21 cellular contexts compared by ENCODE assay signal in genomic region chr2:236882931-236883330, GRCh38.
"Had no signal": no experiment of that assay in that cellular context is flagged by ENCODE, and none has a peak within 500 bp of the region (broad histone marks: within the 10 kb centered on the region; RNA-seq: fewer than 3 reads in every experiment).

No MANE protein-coding gene starts in this region.

- H3K9me3 ChIP-seq: ascending aorta, neutrophil, pancreas, sigmoid colon, thyroid gland had no signal

- ATAC-seq: activated T-cell treated with anti-CD3 and anti-CD28 coated beads, Interleukin-2, amount 50 U/mL, for 4 hours; natural killer cell treated with Interleukin-12 subunit alpha and Interleukin-12 subunit beta and Interleukin-15 and Interleukin-18, amount 100 ng/mL, for 72 hours; pancreas; stimulated activated naive B cell treated with anti-CD40 and anti-IgM and Interleukin-4, amounts not matched to agents 10 μg/mL and 1 μg/mL and 100 μg/mL, for 72 hours; T-cell had no signal

- H3K4me1 Mint-ChIP-seq: activated CD4-positive, alpha-beta T cell treated with anti-CD3 and anti-CD28 coated beads, Interleukin-2, amount 10 ng/mL, durations not matched to agents 24 days and 14 days; activated naive CD4-positive, alpha-beta T cell treated with anti-CD3 and anti-CD28 coated beads, Interleukin-2, amount 10 ng/mL, durations not matched to agents 7 days and 5 days; stimulated activated naive B cell treated with anti-CD40 and anti-IgM and Interleukin-4, amounts not matched to agents 10 μg/mL and 1 μg/mL and 100 μg/mL, for 72 hours; T-cell had no signal

- H3K27me3 ChIP-seq: ascending aorta, pancreas, sigmoid colon, thyroid gland had no signal

- H3K36me3 ChIP-seq: ascending aorta, neutrophil, pancreas, sigmoid colon, thyroid gland had no signal

- H3K9me3 Mint-ChIP-seq: activated CD4-positive, alpha-beta T cell treated with anti-CD3 and anti-CD28 coated beads, Interleukin-2, amount 10 ng/mL, durations not matched to agents 24 days and 14 days; activated naive CD4-positive, alpha-beta T cell treated with anti-CD3 and anti-CD28 coated beads, Interleukin-2, amount 10 ng/mL, durations not matched to agents 7 days and 5 days; activated T-cell treated with anti-CD3 and anti-CD28 coated beads, Interleukin-2, amount 50 U/mL, for 4 hours; natural killer cell treated with Interleukin-12 subunit alpha and Interleukin-12 subunit beta and Interleukin-15 and Interleukin-18, amount 100 ng/mL, for 72 hours; stimulated activated naive B cell treated with anti-CD40 and anti-IgM and Interleukin-4, amounts not matched to agents 10 μg/mL and 1 μg/mL and 100 μg/mL, for 72 hours; T-cell had no signal

- DNase-seq: activated CD4-positive, alpha-beta T cell treated with anti-CD3 and anti-CD28 coated beads, Interleukin-2, amount 10 ng/mL, durations not matched to agents 24 days and 14 days; activated CD4-positive, CD25-positive, alpha-beta regulatory T cell; activated CD8-positive, alpha-beta memory T cell treated with anti-CD3 and anti-CD28 coated beads, Interleukin-2, amount 50 U/mL, for 4 hours; activated naive CD4-positive, alpha-beta T cell treated with anti-CD3 and anti-CD28 coated beads, Interleukin-2, amount 10 ng/mL, durations not matched to agents 7 days and 5 days; activated T-cell treated with anti-CD3 and anti-CD28 coated beads, Interleukin-2, amount 50 U/mL, for 4 hours; cerebellar nuclear complex; cortex of kidney; foreskin melanocyte; glutamatergic neuron; hippocampal formation; islet precursor cell; pancreas; sigmoid colon; stimulated activated naive B cell treated with anti-CD40 and anti-IgM and Interleukin-4, amounts not matched to agents 10 μg/mL and 1 μg/mL and 100 μg/mL, for 72 hours; T-cell; thyroid gland had no signal

- H3K4me1 ChIP-seq: pancreas had no signal

- H3K4me3 ChIP-seq: ascending aorta, lung, pancreas, sigmoid colon, thyroid gland had no signal

- H3K4me3 Mint-ChIP-seq: activated CD4-positive, alpha-beta T cell treated with anti-CD3 and anti-CD28 coated beads, Interleukin-2, amount 10 ng/mL, durations not matched to agents 24 days and 14 days; activated naive CD4-positive, alpha-beta T cell treated with anti-CD3 and anti-CD28 coated beads, Interleukin-2, amount 10 ng/mL, durations not matched to agents 7 days and 5 days; activated T-cell treated with anti-CD3 and anti-CD28 coated beads, Interleukin-2, amount 50 U/mL, for 4 hours; mesothelial cell of epicardium; natural killer cell treated with Interleukin-12 subunit alpha and Interleukin-12 subunit beta and Interleukin-15 and Interleukin-18, amount 100 ng/mL, for 72 hours; stimulated activated naive B cell treated with anti-CD40 and anti-IgM and Interleukin-4, amounts not matched to agents 10 μg/mL and 1 μg/mL and 100 μg/mL, for 72 hours; T-cell had no signal

- H3K27ac ChIP-seq: ascending aorta, pancreas, sigmoid colon, thyroid gland had no signal

- H3K27ac Mint-ChIP-seq: activated CD4-positive, alpha-beta T cell treated with anti-CD3 and anti-CD28 coated beads, Interleukin-2, amount 10 ng/mL, durations not matched to agents 24 days and 14 days; activated naive CD4-positive, alpha-beta T cell treated with anti-CD3 and anti-CD28 coated beads, Interleukin-2, amount 10 ng/mL, durations not matched to agents 7 days and 5 days; mesothelial cell of epicardium; natural killer cell treated with Interleukin-12 subunit alpha and Interleukin-12 subunit beta and Interleukin-15 and Interleukin-18, amount 100 ng/mL, for 72 hours; stimulated activated naive B cell treated with anti-CD40 and anti-IgM and Interleukin-4, amounts not matched to agents 10 μg/mL and 1 μg/mL and 100 μg/mL, for 72 hours; T-cell had no signal

- H3K36me3 Mint-ChIP-seq: activated naive CD4-positive, alpha-beta T cell treated with anti-CD3 and anti-CD28 coated beads, Interleukin-2, amount 10 ng/mL, durations not matched to agents 7 days and 5 days; natural killer cell treated with Interleukin-12 subunit alpha and Interleukin-12 subunit beta and Interleukin-15 and Interleukin-18, amount 100 ng/mL, for 72 hours; stimulated activated naive B cell treated with anti-CD40 and anti-IgM and Interleukin-4, amounts not matched to agents 10 μg/mL and 1 μg/mL and 100 μg/mL, for 72 hours; T-cell had no signal
